In the genomic region with DNA sequence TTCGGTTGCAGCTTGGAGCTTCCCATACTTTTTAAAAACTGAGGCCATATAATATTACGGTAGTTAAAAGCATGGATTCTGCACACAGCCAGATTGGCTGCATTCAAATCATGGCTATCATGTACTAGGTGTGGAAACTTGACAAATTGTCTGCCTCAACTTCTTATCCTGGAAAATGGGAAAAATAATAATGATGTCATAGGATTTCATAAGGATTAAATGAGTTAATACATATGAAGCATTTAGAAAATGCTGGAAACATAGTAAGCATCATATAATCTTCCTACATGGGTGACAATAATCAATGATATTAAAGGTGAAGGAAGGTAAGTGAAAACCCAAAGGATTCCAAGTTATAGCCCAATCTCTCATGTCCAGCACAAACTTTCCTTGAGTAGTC, we compare ENCODE assay signal across 27 cellular contexts.
"Had no signal": no experiment of that assay in that cellular context is flagged by ENCODE, and none has a peak within 500 bp of the region (broad histone marks: within the 10 kb centered on the region; RNA-seq: fewer than 3 reads in every experiment).

No MANE protein-coding gene starts in this region.

- ATAC-seq: stimulated activated effector memory CD8-positive, alpha-beta T cell treated with anti-CD3 and anti-CD28 coated beads, Interleukin-12 subunit alpha, Interleukin-12 subunit beta, amount 100 ng/mL, for 72 hours; stimulated activated memory B cell treated with anti-CD40 and anti-IgM and Interleukin-4, amounts not matched to agents 10 μg/mL and 1 μg/mL and 100 μg/mL, for 72 hours; stimulated activated naive B cell treated with anti-CD40 and anti-IgM and Interleukin-4, amounts not matched to agents 10 μg/mL and 1 μg/mL and 100 μg/mL, for 72 hours; stimulated activated naive CD8-positive, alpha-beta T cell treated with anti-CD3 and anti-CD28 coated beads, Interleukin-15, amount 100 ng/mL, for 72 hours; stimulated activated naive CD8-positive, alpha-beta T cell treated with anti-CD3 and anti-CD28 coated beads, Interleukin-15, Interleukin-2, amounts not matched to agents 100 U/mL and 50 U/mL, for 24 hours; upper lobe of right lung had no signal

- H3K27ac ChIP-seq: stomach, suprapubic skin, testis, thoracic aorta, thyroid gland, tibial artery, tibial nerve, transverse colon, upper lobe of left lung, upper lobe of right lung, uterus, vagina had no signal

- H3K9me3 ChIP-seq: stomach, suprapubic skin, testis, thoracic aorta, thyroid gland, tibial artery, transverse colon, upper lobe of right lung, uterus, vagina had no signal

- DNase-seq: stimulated activated CD4-positive, alpha-beta T cell treated with anti-CD3 and anti-CD28 coated beads, Interleukin-2, amount 100 ng/mL, for 48 hours; stimulated activated CD4-positive, alpha-beta T cell treated with anti-CD3 and anti-CD28 coated beads, Interleukin-4, amount 100 ng/mL, for 1 hour; stimulated activated CD4-positive, alpha-beta T cell treated with anti-CD3 and anti-CD28 coated beads, Interleukin-4, amount 100 ng/mL, for 24 hours; stimulated activated CD4-positive, alpha-beta T cell treated with anti-CD3 and anti-CD28 coated beads, Interleukin-4, amount 100 ng/mL, for 4 hours; stimulated activated CD8-positive, alpha-beta memory T cell treated with anti-CD3 and anti-CD28 coated beads, Interleukin-4, amount 100 ng/mL, for 48 hours; stimulated activated naive B cell treated with anti-CD40 and anti-IgM and Interleukin-4, amounts not matched to agents 10 μg/mL and 1 μg/mL and 100 μg/mL, for 72 hours; stimulated activated naive CD4-positive, alpha-beta T cell; stimulated activated naive CD4-positive, alpha-beta T cell treated with Interleukin-2 at 50 U/mL for 16 hours; stimulated activated naive CD8-positive, alpha-beta T cell treated with anti-CD3 and anti-CD28 coated beads, Interleukin-15, amount 100 ng/mL, for 72 hours; stimulated activated naive CD8-positive, alpha-beta T cell treated with anti-CD3 and anti-CD28 coated beads, Interleukin-15, Interleukin-2, amounts not matched to agents 100 U/mL and 50 U/mL, for 24 hours; stomach; substantia nigra; testis; thyroid gland; tibial artery; transverse colon; trophoblast cell; upper lobe of left lung; upper lobe of right lung; uterus had no signal

- H3K4me1 ChIP-seq: stomach, suprapubic skin, testis, thyroid gland, tibial nerve, transverse colon, upper lobe of left lung, upper lobe of right lung, uterus, vagina had no signal

- FAIRE-seq: urothelium cell line had no signal

- H3K36me3 ChIP-seq: stomach, suprapubic skin, thoracic aorta, thyroid gland, tibial artery, tibial nerve, transverse colon, upper lobe of left lung, upper lobe of right lung, uterus, vagina had no signal

- H3K27me3 ChIP-seq: stomach, suprapubic skin, testis, thyroid gland, tibial artery, tibial nerve, transverse colon, upper lobe of left lung, upper lobe of right lung, uterus, vagina had no signal

- H3K4me3 ChIP-seq: stomach, suprapubic skin, testis, thoracic aorta, thyroid gland, tibial artery, tibial nerve, transverse colon, upper lobe of left lung, upper lobe of right lung, uterus, vagina had no signal
